In the genomic region with DNA sequence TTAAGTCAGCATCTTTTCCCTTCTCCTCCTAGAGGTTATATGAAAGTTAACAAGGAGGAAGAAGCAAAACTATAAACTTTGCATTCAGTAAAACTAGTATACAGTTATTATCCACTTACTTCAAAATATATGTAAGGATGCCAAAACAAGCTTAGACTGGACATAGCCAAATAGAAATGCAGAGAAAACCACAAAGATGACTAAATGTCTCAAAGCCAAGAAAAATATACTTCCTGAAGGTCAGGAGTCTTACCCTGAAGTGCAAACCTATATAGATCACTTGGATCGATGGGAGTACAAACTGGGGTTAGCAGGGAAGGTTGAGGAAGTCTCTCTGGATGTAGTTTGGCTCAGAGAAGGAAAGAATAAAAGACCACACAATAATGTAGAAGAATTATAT, we compare ENCODE assay signal across 22 cellular contexts.
DNase-seq lines count a peak whose midpoint lies in the region; ATAC-seq, FAIRE-seq and TF ChIP-seq lines count a peak whose summit lies in the region.
"Had no signal": no experiment of that assay in that cellular context is flagged by ENCODE, and none has a peak within 500 bp of the region (broad histone marks: within the 10 kb centered on the region; RNA-seq: fewer than 3 reads in every experiment).

No MANE protein-coding gene starts in this region.

- H3K27ac ChIP-seq in RWPE2 (ENCODE audit: poor library complexity, severe bottlenecking) (peak overlapping the region; percentile 52), endothelial cell of umbilical vein (ENCODE audit: insufficient read depth, low read depth, low read length) (no peak overlapping the region), brain microvascular endothelial cell (no peak overlapping the region), esophagus muscularis mucosa (replicated peaks in 1 of 4) (no peak overlapping the region)
- H3K27ac ChIP-seq: HL-60, pancreas, vagina had no signal

- H3K79me2 ChIP-seq in endothelial cell of umbilical vein (ENCODE audit: control insufficient read depth, insufficient read depth, low read length), result no peaks in the 10 kb centered on the region

- H3K36me3 ChIP-seq in RWPE2 (ENCODE audit: low read depth) (no peaks in the 10 kb centered on the region), endothelial cell of umbilical vein (ENCODE audit: control insufficient read depth in 2 of 2, extremely low read depth in 1 of 2, insufficient read depth in 2 of 2, low read length in 2 of 2) (no peaks in the 10 kb centered on the region), brain microvascular endothelial cell (replicated peaks) (no peaks in the 10 kb centered on the region), esophagus muscularis mucosa (no peaks in the 10 kb centered on the region)
- H3K36me3 ChIP-seq: pancreas, vagina had no signal

- no peak for TF ChIP-seq CTCF in RWPE2 (IDR thresholded peaks at IDR 0.05; ENCODE audit: poor library complexity, severe bottlenecking)
- TF ChIP-seq CTCF in endothelial cell of umbilical vein (IDR thresholded peaks at IDR 0.05; ENCODE audit: extremely low read depth in 1 of 2, insufficient read depth in 1 of 2, low read depth in 1 of 2, low read length in 2 of 2), result no peak
- TF ChIP-seq CTCF in nephron (IDR thresholded peaks at IDR 0.05; ENCODE audit: unreplicated experiment in 3 of 3), result no peak
- TF ChIP-seq CTCF in brain microvascular endothelial cell (IDR thresholded peaks at IDR 0.05; ENCODE audit: low read depth, low read length, missing control alignments), result no peak
- no peak for TF ChIP-seq CTCF in esophagus muscularis mucosa (IDR thresholded peaks at IDR 0.05)

- intact Hi-C loops in endothelial cell of umbilical vein (cut with micrococcal nuclease) (no loop called here), left cardiac atrium (cut with DNase I) (no loop called here), esophagus muscularis mucosa (cut with DNase I) (no loop called here)

- H2AFZ ChIP-seq in endothelial cell of umbilical vein (ENCODE audit: low read depth, low read length), result peak overlapping the region; percentile 51

- 73% methylated on average over 1 of the region's 1 CpG for WGBS in esophagus muscularis mucosa

- H3K36me3 Mint-ChIP-seq in nephron (ENCODE audit: low read depth), result no peaks in the 10 kb centered on the region
- H3K36me3 Mint-ChIP-seq: activated naive CD4-positive, alpha-beta T cell treated with anti-CD3 and anti-CD28 coated beads, Interleukin-2, amount 50 U/mL, for 24 hours; natural killer cell treated with Interleukin-12 subunit alpha and Interleukin-12 subunit beta and Interleukin-15 and Interleukin-18, amount 100 ng/mL, for 72 hours had no signal

- DNase-seq in EH (ENCODE audit: low read depth), result peak; percentile 70
- no peak for DNase-seq in RWPE2 (ENCODE audit: low spot score)
- no peak for DNase-seq in endothelial cell of umbilical vein (ENCODE audit: low read depth, low spot score)
- DNase-seq in brain microvascular endothelial cell, result no peak
- DNase-seq in left cardiac atrium, result no peak
- no peak for DNase-seq in C1 segment of cervical spinal cord (lab: John Stamatoyannopoulos, UW)
- DNase-seq in esophagus muscularis mucosa (ENCODE audit: extremely low spot score), result no peak
- DNase-seq: aorta; GOT3; islet precursor cell; NCI-H1105; NCI-H1930; NCI-H2227 treated with DMSO at 0.1 percent for 48 hours; NCI-H748 treated with DMSO at 0.1 percent for 48 hours; pancreas; right cardiac atrium; stimulated activated naive CD4-positive, alpha-beta T cell treated with Interleukin-2 at 50 U/mL for 16 hours had no signal

- H3K9me1 ChIP-seq in endothelial cell of umbilical vein (replicated peaks; ENCODE audit: control insufficient read depth, extremely low read depth, insufficient read depth, low read length), result peaks cover 3% of the 10 kb centered on the region

- H3K4me2 ChIP-seq in endothelial cell of umbilical vein (ENCODE audit: insufficient read depth, low read length), result no peak overlapping the region

- no peaks in the 10 kb centered on the region for H3K9me3 ChIP-seq in RWPE2 (ENCODE audit: severe bottlenecking)
- no peaks in the 10 kb centered on the region for H3K9me3 ChIP-seq in endothelial cell of umbilical vein (replicated peaks; ENCODE audit: control insufficient read depth, insufficient read depth, low read length)
- H3K9me3 ChIP-seq in esophagus muscularis mucosa, result no peaks in the 10 kb centered on the region
- H3K9me3 ChIP-seq: pancreas, vagina had no signal

- no peaks in the 10 kb centered on the region for H3K27me3 ChIP-seq in RWPE2 (ENCODE audit: insufficient read depth, poor library complexity, severe bottlenecking)
- no peaks in the 10 kb centered on the region for H3K27me3 ChIP-seq in endothelial cell of umbilical vein (ENCODE audit: control insufficient read depth in 2 of 2, insufficient read depth in 2 of 2, low read length in 2 of 2)
- no peaks in the 10 kb centered on the region for H3K27me3 ChIP-seq in brain microvascular endothelial cell (replicated peaks)
- peaks cover 0 to 3% (median 0%) of the 10 kb centered on the region in 4 donors for H3K27me3 ChIP-seq in esophagus muscularis mucosa
- H3K27me3 ChIP-seq: pancreas, vagina had no signal

- in situ Hi-C loops in brain microvascular endothelial cell (cut with HindIII; ENCODE audit: low pct_ligation_motif_present, low sequenced_read_pairs), result no loop called here

- no peak for TF ChIP-seq POLR2A in endothelial cell of umbilical vein (IDR thresholded peaks at IDR 0.05; ENCODE audit: low read depth, low read length)
- no peak for TF ChIP-seq POLR2A in esophagus muscularis mucosa (IDR thresholded peaks at IDR 0.05; ENCODE audit: low read depth)

- BruUV-seq in endothelial cell of umbilical vein (replicated peaks; lab: Mats Ljungman, UMichigan), result no TSS peak

- TF ChIP-seq EP300 in esophagus muscularis mucosa (IDR thresholded peaks at IDR 0.05), result no peak

- H3K9ac ChIP-seq in endothelial cell of umbilical vein (replicated peaks; ENCODE audit: extremely low read depth, insufficient read depth, low read length), result no peak overlapping the region

- H4K20me1 ChIP-seq in endothelial cell of umbilical vein (replicated peaks; ENCODE audit: control insufficient read depth, extremely low read depth, insufficient read depth, low read length), result no peaks in the 10 kb centered on the region

- CTCF ChIA-PET in endothelial cell of umbilical vein (lab: Charles Lee), result interaction anchor here (1.3 to 2.1 kb wide), 4 partner anchors 9 to 114 kb away, joined by 4 to 15 read pairs (median 8); no protein-coding TSS in a partner anchor

- peaks cover 6% of the 10 kb centered on the region for H3K9me3 Mint-ChIP-seq in nephron
- H3K9me3 Mint-ChIP-seq: natural killer cell treated with Interleukin-12 subunit alpha and Interleukin-12 subunit beta and Interleukin-15 and Interleukin-18, amount 100 ng/mL, for 72 hours had no signal

- H3K4me3 ChIP-seq in RWPE2 (ENCODE audit: severe bottlenecking) (no peak overlapping the region), endothelial cell of umbilical vein (replicated peaks in 1 of 3; ENCODE audit: insufficient read depth in 1 of 3, low read depth in 1 of 3, low read length in 3 of 3) (no peak overlapping the region), brain microvascular endothelial cell (ENCODE audit: low read depth, low read length) (no peak overlapping the region), esophagus muscularis mucosa (no peak overlapping the region)
- H3K4me3 ChIP-seq: pancreas, vagina had no signal

- peak overlapping the region; percentile 42 to 73 (median 48) for H3K27ac Mint-ChIP-seq in nephron
- H3K27ac Mint-ChIP-seq: activated naive CD4-positive, alpha-beta T cell treated with anti-CD3 and anti-CD28 coated beads, Interleukin-2, amount 50 U/mL, for 24 hours; natural killer cell treated with Interleukin-12 subunit alpha and Interleukin-12 subunit beta and Interleukin-15 and Interleukin-18, amount 100 ng/mL, for 72 hours had no signal

- peaks cover 30% of the 10 kb centered on the region for H3K4me1 ChIP-seq in RWPE2 (ENCODE audit: insufficient read depth, poor library complexity, severe bottlenecking)
- H3K4me1 ChIP-seq in endothelial cell of umbilical vein (ENCODE audit: control insufficient read depth, extremely low read depth, insufficient read depth, low read length), result peaks cover 30% of the 10 kb centered on the region
- H3K4me1 ChIP-seq in esophagus muscularis mucosa, result no peaks in the 10 kb centered on the region
- H3K4me1 ChIP-seq: pancreas, vagina had no signal

- H3K4me1 Mint-ChIP-seq in nephron, result peaks cover 8% of the 10 kb centered on the region
- H3K4me1 Mint-ChIP-seq: activated naive CD4-positive, alpha-beta T cell treated with anti-CD3 and anti-CD28 coated beads, Interleukin-2, amount 50 U/mL, for 24 hours had no signal

- no peak overlapping the region for H3K4me3 Mint-ChIP-seq in nephron
- H3K4me3 Mint-ChIP-seq: activated naive CD4-positive, alpha-beta T cell treated with anti-CD3 and anti-CD28 coated beads, Interleukin-2, amount 50 U/mL, for 24 hours; natural killer cell treated with Interleukin-12 subunit alpha and Interleukin-12 subunit beta and Interleukin-15 and Interleukin-18, amount 100 ng/mL, for 72 hours had no signal

- POLR2A ChIA-PET in endothelial cell of umbilical vein (lab: Charles Lee), result no interaction called here

- ATAC-seq in RWPE2 (ENCODE audit: low read depth) (peak; percentile 50; the same call in 2 of the 3 replicates), left cardiac atrium (no peak)
- ATAC-seq: natural killer cell treated with Interleukin-12 subunit alpha and Interleukin-12 subunit beta and Interleukin-15 and Interleukin-18, amount 100 ng/mL, for 72 hours; pancreas; right cardiac atrium had no signal

- dilution Hi-C loops in endothelial cell of umbilical vein (cut with MboI; ENCODE audit: extremely low pct_ligation_motif_present, low sequenced_read_pairs), result no loop called here

- no peaks in the 10 kb centered on the region for H3K27me3 Mint-ChIP-seq in nephron (ENCODE audit: low read depth)

- FAIRE-seq in endothelial cell of umbilical vein (lab: Jason Lieb, UNC), result no peak
- FAIRE-seq: pancreas had no signal

TF ChIP-seq in endothelial cell of umbilical vein, 7 proteins besides CTCF, POLR2A, EP300 and RAD21:
- TF ChIP-seq MYC (IDR thresholded peaks at IDR 0.05; ENCODE audit: low read depth, low read length) (no peak), FOS (IDR thresholded peaks at IDR 0.05; ENCODE audit: borderline replicate concordance, insufficient read depth, low read length) (no peak), EZH2 (IDR thresholded peaks at IDR 0.05; ENCODE audit: borderline replicate concordance, low read depth, low read length, severe bottlenecking) (no peak), POLR2AphosphoS5 (IDR thresholded peaks at IDR 0.05; ENCODE audit: insufficient read depth, low read depth, low read length) (no peak), JUN (IDR thresholded peaks at IDR 0.05; ENCODE audit: borderline replicate concordance, insufficient read depth, insufficient read length, low read depth) (no peak), GATA2 (IDR thresholded peaks at IDR 0.05; ENCODE audit: insufficient read depth, insufficient read length, low read depth, low read length) (no peak)
- TF ChIP-seq, protein P1, sequence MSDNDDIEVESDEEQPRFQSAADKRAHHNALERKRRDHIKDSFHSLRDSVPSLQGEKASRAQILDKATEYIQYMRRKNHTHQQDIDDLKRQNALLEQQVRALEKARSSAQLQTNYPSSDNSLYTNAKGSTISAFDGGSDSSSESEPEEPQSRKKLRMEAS (IDR thresholded peaks at IDR 0.05; ENCODE audit: insufficient read depth, insufficient read length), result no peak
